ENCODE assay signal across 1 cellular context in genomic region chr2:218659988-218660358, GRCh38.
TF ChIP-seq lines count a peak whose summit lies in the region.

No MANE protein-coding gene starts in this region.

TF ChIP-seq in H1, 55 proteins besides CTCF, POLR2A, EP300 and RAD21:
- TF ChIP-seq ZNF274 (IDR thresholded peaks at IDR 0.05; ENCODE audit: borderline replicate concordance, extremely low read depth, low read length) (no peak), NRF1 (IDR thresholded peaks at IDR 0.05; ENCODE audit: low read depth, low read length) (no peak), BACH1 (IDR thresholded peaks at IDR 0.05; ENCODE audit: low read length) (no peak), ATF3 (IDR thresholded peaks at IDR 0.05; ENCODE audit: insufficient read depth, low read depth, low read length) (no peak), SIRT6 (IDR thresholded peaks at IDR 0.05; ENCODE audit: low read length) (no peak), SIX5 (IDR thresholded peaks at IDR 0.05; ENCODE audit: low read depth, low read length) (no peak), CEBPB (IDR thresholded peaks at IDR 0.05; ENCODE audit: low read depth, low read length) (no peak), GTF2F1 (IDR thresholded peaks at IDR 0.05; ENCODE audit: borderline replicate concordance, low read depth, low read length) (no peak), SP1 (IDR thresholded peaks at IDR 0.05; ENCODE audit: low read depth, low read length) (no peak), GABPA (IDR thresholded peaks at IDR 0.05; ENCODE audit: borderline replicate concordance, insufficient read depth, low read length) (no peak)
